23 cellular contexts compared by ENCODE assay signal in the genomic region with DNA sequence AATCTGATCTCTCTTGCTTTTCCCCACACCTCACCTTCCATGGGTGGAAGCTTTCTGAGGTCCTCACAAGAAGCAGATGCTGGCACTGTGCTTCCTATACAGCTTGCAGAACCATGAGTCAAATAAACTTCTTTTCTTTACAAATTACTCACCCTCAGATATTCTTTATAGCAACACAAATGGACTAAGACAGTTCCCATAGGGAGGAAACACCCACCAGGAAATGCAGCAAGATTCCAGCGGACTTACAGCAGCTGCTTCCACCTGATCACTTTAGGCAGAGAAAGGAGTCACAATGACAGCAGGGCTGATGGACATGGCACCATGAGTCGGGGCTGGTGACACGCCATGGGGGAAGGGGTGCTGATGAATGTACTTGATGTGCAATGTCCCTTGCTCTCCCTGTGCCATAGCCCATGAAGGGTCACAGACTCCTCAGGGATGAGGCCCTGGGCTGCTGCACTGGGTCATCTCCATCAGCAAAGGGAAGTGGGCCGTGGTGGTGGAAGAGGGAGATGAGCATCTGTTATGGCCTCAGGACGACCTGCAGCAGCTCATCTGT. TPM values are rescaled to one million over a fixed set of nuclear protein-coding genes. Genes with fewer than 3 reads are reported as not detected.
DNase-seq lines count a peak whose midpoint lies in the region; ATAC-seq and TF ChIP-seq lines count a peak whose summit lies in the region.
"Had no signal": no experiment of that assay in that cellular context is flagged by ENCODE, and none has a peak within 500 bp of the region (broad histone marks: within the 10 kb centered on the region; RNA-seq: fewer than 3 reads in every experiment).

No MANE protein-coding gene starts in this region.

- H3K9ac ChIP-seq in Loucy (ENCODE audit: low read depth, low read length, poor library complexity, severe bottlenecking), result no peak overlapping the region

- CTCF ChIA-PET in CD4-positive, alpha-beta T cell (lab: Charles Lee), result no interaction called here
- CTCF ChIA-PET in activated CD4-positive, alpha-beta memory T cell treated with anti-CD3 and anti-CD28 coated beads for 36 hours (lab: Charles Lee), result no interaction called here

- H3K4me3 ChIP-seq in Loucy (ENCODE audit: low read length, poor library complexity, severe bottlenecking), result peak overlapping the region; percentile 50
- no peak overlapping the region for H3K4me3 ChIP-seq in fibroblast of mammary gland (ENCODE audit: control insufficient read depth, low read depth, low read length)
- H3K4me3 ChIP-seq in heart left ventricle, result no peak overlapping the region
- H3K4me3 ChIP-seq: psoas muscle, smooth muscle cell had no signal

- H3K4me1 Mint-ChIP-seq in T-helper 2 cell treated with Interferon-gamma antibody and Interleukin-4, amounts not matched to agents 5 μg/mL and 100 μg/mL, for 36 hours (ENCODE audit: low read depth), result peaks cover 19% of the 10 kb centered on the region
- peaks cover 56% of the 10 kb centered on the region for H3K4me1 Mint-ChIP-seq in CD4-positive, alpha-beta T cell (ENCODE audit: low read depth)
- peaks cover 28% of the 10 kb centered on the region for H3K4me1 Mint-ChIP-seq in activated CD4-positive, alpha-beta memory T cell treated with anti-CD3 and anti-CD28 coated beads for 36 hours (ENCODE audit: low read depth)

- H3K79me2 ChIP-seq in Loucy (ENCODE audit: insufficient read depth, low read length), result no peaks in the 10 kb centered on the region

- no peak for TF ChIP-seq POLR2A in heart left ventricle (IDR thresholded peaks at IDR 0.05)

- peaks cover 16% of the 10 kb centered on the region for H3K27me3 Mint-ChIP-seq in T-helper 2 cell treated with Interferon-gamma antibody and Interleukin-4, amounts not matched to agents 5 μg/mL and 100 μg/mL, for 36 hours (ENCODE audit: low read depth)
- H3K27me3 Mint-ChIP-seq in CD4-positive, alpha-beta T cell, result peaks cover 5% of the 10 kb centered on the region
- H3K27me3 Mint-ChIP-seq in activated CD4-positive, alpha-beta memory T cell treated with anti-CD3 and anti-CD28 coated beads for 36 hours, result no peaks in the 10 kb centered on the region

- ATAC-seq in CD4-positive, alpha-beta T cell (ENCODE audit: poor library complexity), result no peak
- ATAC-seq in heart left ventricle, result no peak
- ATAC-seq: psoas muscle had no signal

- H3K27me3 ChIP-seq in CD4-positive, alpha-beta T cell (ENCODE audit: control insufficient read depth, insufficient read depth, low read length), result no peaks in the 10 kb centered on the region
- H3K27me3 ChIP-seq in Loucy (ENCODE audit: insufficient read depth, low read length, poor library complexity, severe bottlenecking), result no peaks in the 10 kb centered on the region
- H3K27me3 ChIP-seq in heart left ventricle, result peaks cover 0 to 10% (median 0%) of the 10 kb centered on the region in 9 donors

- H3K36me3 ChIP-seq in Loucy (ENCODE audit: insufficient read depth, low read length) (no peaks in the 10 kb centered on the region), heart left ventricle (no peaks in the 10 kb centered on the region)

- WGBS in heart left ventricle, 4 donors, result 35 to 55% (median 50%) methylated on average over 5 of the region's 5 CpGs

- no peak overlapping the region for H3K27ac ChIP-seq in CD4-positive, alpha-beta T cell (ENCODE audit: low read depth, low read length)
- H3K27ac ChIP-seq in heart left ventricle, result no peak overlapping the region
- H3K27ac ChIP-seq: psoas muscle had no signal

- POLR2A ChIA-PET in CD4-positive, alpha-beta T cell (lab: Charles Lee), result interaction anchor here (0.9 to 1.6 kb wide), 4 partner anchors 17 to 103 kb away, joined by 3 to 4 read pairs (median 4); no protein-coding TSS in a partner anchor
- POLR2A ChIA-PET in activated CD4-positive, alpha-beta memory T cell treated with anti-CD3 and anti-CD28 coated beads for 36 hours (lab: Charles Lee), result no interaction called here

- H3K9me2 ChIP-seq in Loucy (replicated peaks; ENCODE audit: low read depth, low read length), result no peaks in the 10 kb centered on the region

- peaks cover 20% of the 10 kb centered on the region for H3K4me1 ChIP-seq in Loucy (ENCODE audit: insufficient read depth, low read length, poor library complexity, severe bottlenecking)
- H3K4me1 ChIP-seq in heart left ventricle, result peaks cover 0 to 8% (median 0%) of the 10 kb centered on the region in 12 donors
- H3K4me1 ChIP-seq: psoas muscle had no signal

- H3F3A ChIP-seq in Loucy (ENCODE audit: low read depth), result no peaks in the 10 kb centered on the region

- intact Hi-C loops in CD4-positive, alpha-beta T cell (cut with DNase I, micrococcal nuclease), result no loop called here
- intact Hi-C loops in heart left ventricle (cut with DNase I), result no loop called here
- intact Hi-C loops in activated CD4-positive, alpha-beta memory T cell treated with anti-CD3 and anti-CD28 coated beads for 36 hours (cut with micrococcal nuclease), result no loop called here

- no peak for DNase-seq in T-helper 2 cell treated with Interferon-gamma antibody and Interleukin-4, amounts not matched to agents 5 μg/mL and 100 μg/mL, for 36 hours (ENCODE audit: low spot score)
- DNase-seq in T-helper 2 cell (no peak), fibroblast of mammary gland (ENCODE audit: low read depth) (peak; percentile 74), heart left ventricle (no peak), GOT3 (lab: John Stamatoyannopoulos, UW) (no peak)
- DNase-seq in CD4-positive, alpha-beta T cell, result no peak
- DNase-seq in activated CD4-positive, alpha-beta memory T cell treated with anti-CD3 and anti-CD28 coated beads for 36 hours, result no peak
- DNase-seq: 8988T; activated T-cell treated with anti-CD3 and anti-CD28 coated beads, Interleukin-2, amount 50 U/mL, for 1 hour; caudate nucleus; effector CD4-positive, alpha-beta T cell; EL; mesenchymal stem cell; MM.1S; SHP77 treated with DMSO at 0.1 percent for 48 hours had no signal

- H2AFZ ChIP-seq in Loucy (ENCODE audit: low read length), result no peak overlapping the region

- no peak for TF ChIP-seq CTCF in CD4-positive, alpha-beta T cell (IDR thresholded peaks at IDR 0.05)
- no peak for TF ChIP-seq CTCF in Loucy (conservative IDR thresholded peaks at IDR 0.05; ENCODE audit: low read length)
- TF ChIP-seq CTCF in fibroblast of mammary gland (conservative IDR thresholded peaks at IDR 0.05; ENCODE audit: control insufficient read depth, insufficient read depth, low read depth, low read length), result no peak
- no peak for TF ChIP-seq CTCF in heart left ventricle (IDR thresholded peaks at IDR 0.05)

- H3K9me3 ChIP-seq in CD4-positive, alpha-beta T cell (ENCODE audit: control insufficient read depth, low read length), result peaks cover 12% of the 10 kb centered on the region
- no peaks in the 10 kb centered on the region for H3K9me3 ChIP-seq in Loucy (ENCODE audit: insufficient read depth, low read depth, low read length)
- H3K9me3 ChIP-seq in heart left ventricle, result peaks cover 0 to 25% (median 9%) of the 10 kb centered on the region in 12 donors

- peak overlapping the region; percentile 10 for H3K4me3 Mint-ChIP-seq in T-helper 2 cell treated with Interferon-gamma antibody and Interleukin-4, amounts not matched to agents 5 μg/mL and 100 μg/mL, for 36 hours
- peak overlapping the region; percentile 27 for H3K4me3 Mint-ChIP-seq in CD4-positive, alpha-beta T cell
- H3K4me3 Mint-ChIP-seq in activated CD4-positive, alpha-beta memory T cell treated with anti-CD3 and anti-CD28 coated beads for 36 hours, result no peak overlapping the region
- H3K4me3 Mint-ChIP-seq: type B pancreatic cell had no signal

- H3K27ac Mint-ChIP-seq in T-helper 2 cell treated with Interferon-gamma antibody and Interleukin-4, amounts not matched to agents 5 μg/mL and 100 μg/mL, for 36 hours, result no peak overlapping the region
- peak overlapping the region; percentile 47 for H3K27ac Mint-ChIP-seq in CD4-positive, alpha-beta T cell
- H3K27ac Mint-ChIP-seq in activated CD4-positive, alpha-beta memory T cell treated with anti-CD3 and anti-CD28 coated beads for 36 hours, result no peak overlapping the region
- H3K27ac Mint-ChIP-seq: type B pancreatic cell had no signal

- no peaks in the 10 kb centered on the region for H3K36me3 Mint-ChIP-seq in T-helper 2 cell treated with Interferon-gamma antibody and Interleukin-4, amounts not matched to agents 5 μg/mL and 100 μg/mL, for 36 hours (ENCODE audit: low read depth)
- no peaks in the 10 kb centered on the region for H3K36me3 Mint-ChIP-seq in CD4-positive, alpha-beta T cell (ENCODE audit: low read depth)
- peaks cover 10% of the 10 kb centered on the region for H3K36me3 Mint-ChIP-seq in activated CD4-positive, alpha-beta memory T cell treated with anti-CD3 and anti-CD28 coated beads for 36 hours

- peak overlapping the region; percentile 73 for H3K4me2 ChIP-seq in Loucy (ENCODE audit: low read depth, low read length, poor library complexity, severe bottlenecking)
- H3K4me2 ChIP-seq: smooth muscle cell had no signal

- H3K9me3 Mint-ChIP-seq in T-helper 2 cell treated with Interferon-gamma antibody and Interleukin-4, amounts not matched to agents 5 μg/mL and 100 μg/mL, for 36 hours, result peaks cover 11% of the 10 kb centered on the region
- H3K9me3 Mint-ChIP-seq in CD4-positive, alpha-beta T cell, result peaks cover 13% of the 10 kb centered on the region
- peaks cover 9% of the 10 kb centered on the region for H3K9me3 Mint-ChIP-seq in activated CD4-positive, alpha-beta memory T cell treated with anti-CD3 and anti-CD28 coated beads for 36 hours

- no peaks in the 10 kb centered on the region for H4K20me1 ChIP-seq in Loucy (ENCODE audit: insufficient read depth, low read length, poor library complexity, severe bottlenecking)

RNA-seq across cellular contexts. Expression of gene PRSS38, which starts 53.9 kb away (rescaled TPM):
- total RNA-seq in CD4-positive, alpha-beta T cell, result not detected
- not detected for total RNA-seq in heart left ventricle
- not detected for polyA plus RNA-seq in heart left ventricle
- total RNA-seq in activated CD4-positive, alpha-beta memory T cell treated with anti-CD3 and anti-CD28 coated beads for 36 hours, result not detected
- total RNA-seq: fibroblast of lung; kidney epithelial cell; psoas muscle; smooth muscle cell; T-helper 2 cell treated with Interferon-gamma antibody and Interleukin-4, amounts not matched to agents 100 ng/mL and 5 ng/mL, for 36 hours had no signal
- polyA plus RNA-seq: fibroblast of lung, neural cell, psoas muscle, smooth muscle cell had no signal
